18 cellular contexts compared by ENCODE assay signal in the genomic region with DNA sequence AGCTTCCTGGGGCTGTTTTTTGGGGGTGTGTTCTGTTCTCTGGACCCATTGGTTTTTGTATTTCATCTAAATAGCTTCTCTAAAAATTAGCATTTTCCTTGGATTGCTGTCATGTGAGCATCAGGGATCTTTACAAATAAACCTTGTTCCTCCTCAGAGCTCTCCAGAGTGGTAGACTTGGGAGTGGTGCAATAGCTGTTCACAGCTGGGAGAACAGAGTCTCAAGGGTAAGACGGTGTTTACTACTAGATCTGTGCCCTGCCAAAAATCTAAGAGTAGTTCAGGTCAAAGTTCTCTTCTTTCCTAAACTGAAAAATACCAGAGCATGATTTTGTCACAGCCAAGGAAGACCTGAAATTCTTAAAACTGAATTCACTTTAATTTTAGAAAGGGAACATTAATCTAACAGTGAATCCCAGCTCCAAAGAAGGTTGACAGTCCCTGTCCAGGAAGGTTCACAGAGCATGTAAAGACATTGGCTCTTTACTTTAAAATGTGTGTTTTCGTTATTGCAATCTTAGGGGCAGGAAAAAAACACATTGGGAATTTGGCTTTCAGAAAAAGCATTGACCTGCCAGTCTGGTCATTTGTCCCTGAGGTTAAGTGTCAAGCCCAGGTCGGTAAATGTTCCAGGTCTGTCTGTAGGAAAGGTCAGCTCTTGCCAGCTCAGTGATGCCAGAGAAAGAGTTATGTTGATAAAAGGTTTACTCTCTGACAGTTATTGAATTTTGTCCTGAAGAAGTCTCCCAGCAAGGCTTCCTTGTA. TPM values are rescaled to one million over a fixed set of nuclear protein-coding genes. Genes with fewer than 3 reads are reported as not detected.
A peak's percentile ranks its signal among the peaks of the same experiment; 100 is the strongest.
DNase-seq lines count a peak whose midpoint lies in the region; ATAC-seq, FAIRE-seq and TF ChIP-seq lines count a peak whose summit lies in the region.
"Had no signal": no experiment of that assay in that cellular context is flagged by ENCODE, and none has a peak within 500 bp of the region (broad histone marks: within the 10 kb centered on the region; RNA-seq: fewer than 3 reads in every experiment).

No MANE protein-coding gene starts in this region.

- H3K4me3 ChIP-seq in fibroblast of the aortic adventitia (ENCODE audit: low read depth, low read length) (no peak overlapping the region), WERI-Rb-1 (ENCODE audit: low read depth, low read length) (no peak overlapping the region)

- H3K27ac Mint-ChIP-seq in CD4-positive, alpha-beta T cell = peak overlapping the region; percentile 56
- peak overlapping the region; percentile 41 for H3K27ac Mint-ChIP-seq in osteocyte (ENCODE audit: unreplicated experiment)

- ATAC-seq in CD4-positive, alpha-beta T cell (ENCODE audit: poor library complexity) = no peak

- H3K4me3 Mint-ChIP-seq in CD4-positive, alpha-beta T cell = no peak overlapping the region
- H3K4me3 Mint-ChIP-seq in osteocyte (ENCODE audit: unreplicated experiment) = no peak overlapping the region

- H3K27me3 ChIP-seq in CD4-positive, alpha-beta T cell (ENCODE audit: control insufficient read depth, insufficient read depth, low read length) = no peaks in the 10 kb centered on the region
- no peaks in the 10 kb centered on the region for H3K27me3 ChIP-seq in WERI-Rb-1 (ENCODE audit: insufficient read depth, low read depth, severe bottlenecking)

- intact Hi-C loops in CD4-positive, alpha-beta T cell (cut with DNase I, micrococcal nuclease) = no loop called here

- DNase-seq in CD4-positive, alpha-beta T cell = no peak
- no peak for DNase-seq in HTR-8/SVneo (ENCODE audit: insufficient read length, low spot score)
- peak; percentile 47 for DNase-seq in fibroblast of the aortic adventitia (ENCODE audit: low read depth)
- no peak for DNase-seq in osteocyte (ENCODE audit: extremely low spot score, unreplicated experiment)
- DNase-seq in stimulated activated CD4-positive, alpha-beta T cell treated with anti-CD3 and anti-CD28 coated beads, Interleukin-4, amount 100 ng/mL, for 4 hours = no peak
- no peak for DNase-seq in WERI-Rb-1
- DNase-seq in mesenteric fat pad (ENCODE audit: low spot score) = no peak
- DNase-seq: activated CD4-positive, alpha-beta T cell treated with anti-CD3 and anti-CD28 coated beads for 4 hours; effector CD4-positive, alpha-beta T cell; H7; Karpas-422; NCI-H1694 treated with DMSO at 0.1 percent for 48 hours; NCI-H526 treated with DMSO at 0.1 percent for 48 hours; retina; RPMI8226; stimulated activated CD4-positive, alpha-beta T cell treated with anti-CD3 and anti-CD28 coated beads, Interleukin-4, amount 100 ng/mL, for 1 hour had no signal

- H3K9me3 Mint-ChIP-seq in CD4-positive, alpha-beta T cell = no peaks in the 10 kb centered on the region
- H3K9me3 Mint-ChIP-seq in osteocyte (ENCODE audit: unreplicated experiment) = no peaks in the 10 kb centered on the region

- H3K36me3 Mint-ChIP-seq in CD4-positive, alpha-beta T cell (ENCODE audit: low read depth) = peaks cover 62% of the 10 kb centered on the region
- peaks cover 7% of the 10 kb centered on the region for H3K36me3 Mint-ChIP-seq in osteocyte (ENCODE audit: unreplicated experiment)

- TF ChIP-seq CTCF in CD4-positive, alpha-beta T cell (IDR thresholded peaks at IDR 0.05) = no peak
- TF ChIP-seq CTCF in fibroblast of the aortic adventitia (IDR thresholded peaks at IDR 0.05; ENCODE audit: insufficient read depth, low read length) = no peak
- no peak for TF ChIP-seq CTCF in osteocyte (IDR thresholded peaks at IDR 0.05)
- no peak for TF ChIP-seq CTCF in WERI-Rb-1 (IDR thresholded peaks at IDR 0.05; ENCODE audit: low read depth, low read length)

- CTCF ChIA-PET in CD4-positive, alpha-beta T cell (lab: Charles Lee) = interaction anchor here (0.6 kb wide), 2 partner anchors 47 to 157 kb away, joined by 3 to 4 read pairs; no protein-coding TSS in a partner anchor

- H3K27ac ChIP-seq in CD4-positive, alpha-beta T cell (ENCODE audit: low read depth, low read length) = no peak overlapping the region
- H3K27ac ChIP-seq in WERI-Rb-1 = no peak overlapping the region

- no peaks in the 10 kb centered on the region for H3K27me3 Mint-ChIP-seq in CD4-positive, alpha-beta T cell
- no peaks in the 10 kb centered on the region for H3K27me3 Mint-ChIP-seq in osteocyte (ENCODE audit: unreplicated experiment)

- peaks cover 45% of the 10 kb centered on the region for H3K4me1 Mint-ChIP-seq in CD4-positive, alpha-beta T cell (ENCODE audit: low read depth)
- H3K4me1 Mint-ChIP-seq in osteocyte (ENCODE audit: unreplicated experiment) = peaks cover 24% of the 10 kb centered on the region

- peak; percentile 38 for FAIRE-seq in HTR-8/SVneo (lab: Jason Lieb, UNC)
- FAIRE-seq: keratinocyte, urothelium cell line had no signal

- no peaks in the 10 kb centered on the region for H3K9me3 ChIP-seq in CD4-positive, alpha-beta T cell (ENCODE audit: control insufficient read depth, low read length)
- no peaks in the 10 kb centered on the region for H3K9me3 ChIP-seq in WERI-Rb-1 (ENCODE audit: severe bottlenecking)

- POLR2A ChIA-PET in CD4-positive, alpha-beta T cell (lab: Charles Lee) = no interaction called here

- peaks cover 17% of the 10 kb centered on the region for H3K36me3 ChIP-seq in WERI-Rb-1

RNA-seq across cellular contexts. Expression of a gene that starts 43.3 kb away (rescaled TPM):
- total RNA-seq in CD4-positive, alpha-beta T cell = 10 to 100 TPM; 25.2 to 29.4 TPM
- total RNA-seq in fibroblast of the aortic adventitia (ENCODE audit: low replicate concordance) (16.0 and 17.2 TPM in 2 replicates), osteocyte (47.6 and 49.9 TPM in 2 replicates), mesenteric fat pad (51.5 TPM)
